1 cellular context compared by ENCODE assay signal in genomic region chr3:153958635-153959320, GRCh38.
TF ChIP-seq lines count a peak whose summit lies in the region.

No MANE protein-coding gene starts in this region.

TF ChIP-seq in SK-N-SH, 30 proteins besides CTCF, POLR2A, EP300 and RAD21 (continued from another document):
- TF ChIP-seq, protein P1, sequence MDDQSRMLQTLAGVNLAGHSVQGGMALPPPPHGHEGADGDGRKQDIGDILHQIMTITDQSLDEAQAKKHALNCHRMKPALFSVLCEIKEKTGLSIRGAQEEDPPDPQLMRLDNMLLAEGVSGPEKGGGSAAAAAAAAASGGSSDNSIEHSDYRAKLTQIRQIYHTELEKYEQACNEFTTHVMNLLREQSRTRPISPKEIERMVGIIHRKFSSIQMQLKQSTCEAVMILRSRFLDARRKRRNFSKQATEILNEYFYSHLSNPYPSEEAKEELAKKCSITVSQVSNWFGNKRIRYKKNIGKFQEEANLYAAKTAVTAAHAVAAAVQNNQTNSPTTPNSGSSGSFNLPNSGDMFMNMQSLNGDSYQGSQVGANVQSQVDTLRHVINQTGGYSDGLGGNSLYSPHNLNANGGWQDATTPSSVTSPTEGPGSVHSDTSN (IDR thresholded peaks at IDR 0.05) = no peak
- TF ChIP-seq NFIC (IDR thresholded peaks at IDR 0.05; ENCODE audit: borderline replicate concordance) = no peak
